Comparison of ENCODE assay signal across 1 cellular context in the genomic region with DNA sequence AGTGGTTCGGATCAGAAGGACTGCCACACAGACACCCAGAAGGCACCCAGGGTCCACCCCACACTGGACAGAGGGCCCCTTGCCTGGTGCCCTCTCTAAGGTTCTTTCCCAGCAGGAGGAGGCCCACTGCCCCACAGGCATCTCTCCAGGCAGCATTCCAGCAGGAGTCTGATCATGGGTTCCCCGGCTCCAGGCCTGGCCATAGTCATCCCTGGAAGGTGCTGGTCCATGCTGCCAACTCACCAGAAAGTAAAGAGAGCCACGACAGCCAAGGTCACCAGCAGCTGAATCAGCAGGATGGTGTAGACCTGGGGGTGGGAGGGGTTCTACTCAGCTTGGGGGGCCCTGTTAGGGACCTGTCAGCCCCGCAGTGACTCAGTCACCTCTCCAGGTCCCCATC.
TF ChIP-seq lines count a peak whose summit lies in the region.

No MANE protein-coding gene starts in this region.

TF ChIP-seq in IMR-90, 13 proteins besides CTCF, POLR2A, EP300 and RAD21:
- TF ChIP-seq ELK1 (IDR thresholded peaks at IDR 0.05; ENCODE audit: borderline replicate concordance, low read depth, low read length) (no peak), RFX5 (IDR thresholded peaks at IDR 0.05; ENCODE audit: low read depth, low read length) (no peak), NFE2L2 (IDR thresholded peaks at IDR 0.05; ENCODE audit: low read depth, low read length) (no peak), MAFK (IDR thresholded peaks at IDR 0.05; ENCODE audit: low read depth, low read length) (no peak), BHLHE40 (IDR thresholded peaks at IDR 0.05; ENCODE audit: low read depth, low read length) (no peak), MAZ (IDR thresholded peaks at IDR 0.05; ENCODE audit: borderline replicate concordance, low read depth, low read length) (no peak), FOS (IDR thresholded peaks at IDR 0.05; ENCODE audit: low read depth, low read length) (no peak), RCOR1 (IDR thresholded peaks at IDR 0.05; ENCODE audit: insufficient replicate concordance, low read length) (no peak), CHD1 (IDR thresholded peaks at IDR 0.05; ENCODE audit: low read depth, low read length) (no peak), SMC3 (IDR thresholded peaks at IDR 0.05; ENCODE audit: low read depth, low read length) (no peak), USF2 (IDR thresholded peaks at IDR 0.05; ENCODE audit: low read depth, low read length) (no peak), CEBPB (IDR thresholded peaks at IDR 0.05; ENCODE audit: low read depth, low read length) (no peak), MXI1 (IDR thresholded peaks at IDR 0.05; ENCODE audit: borderline replicate concordance, low read depth, low read length) (no peak)
